28 cellular contexts compared by ENCODE assay signal in genomic region chr7:122605929-122606328, GRCh38.
"Had no signal": no experiment of that assay in that cellular context is flagged by ENCODE, and none has a peak within 500 bp of the region (broad histone marks: within the 10 kb centered on the region; RNA-seq: fewer than 3 reads in every experiment).

No MANE protein-coding gene starts in this region.

- H3K4me1 ChIP-seq: colonic mucosa, esophagus muscularis mucosa, esophagus squamous epithelium, foreskin keratinocyte, gastrocnemius medialis, gastroesophageal sphincter, heart left ventricle had no signal

- H3K27me3 ChIP-seq: colonic mucosa, dorsolateral prefrontal cortex, esophagus muscularis mucosa, esophagus squamous epithelium, foreskin keratinocyte, gastrocnemius medialis, gastroesophageal sphincter, heart left ventricle, heart right ventricle had no signal

- ATAC-seq: effector memory CD8-positive, alpha-beta T cell; esophagus mucosa; foreskin keratinocyte; gastrocnemius medialis; gastroesophageal sphincter; heart left ventricle; heart right ventricle had no signal

- H3K36me3 ChIP-seq: colonic mucosa, esophagus muscularis mucosa, esophagus squamous epithelium, gastrocnemius medialis, gastroesophageal sphincter, heart left ventricle had no signal

- FAIRE-seq: colon, endometrium, endothelial cell of umbilical vein, frontal cortex had no signal

- H3K4me3 ChIP-seq: colonic mucosa, coronary artery, dorsolateral prefrontal cortex, esophagus muscularis mucosa, esophagus squamous epithelium, gastrocnemius medialis, gastroesophageal sphincter, heart left ventricle, heart right ventricle had no signal

- DNase-seq: colonic mucosa; cortex of kidney; dermis blood vessel endothelial cell; dorsolateral prefrontal cortex; effector CD4-positive, alpha-beta T cell; effector CD8-positive, alpha-beta T cell; effector memory CD4-positive, alpha-beta T cell; effector memory CD8-positive, alpha-beta T cell; endodermal cell; erythroblast; esophagus squamous epithelium; foreskin fibroblast; foreskin keratinocyte; foreskin melanocyte; gastrocnemius medialis; glutamatergic neuron; head of caudate nucleus; heart left ventricle; heart right ventricle had no signal

- H3K27ac ChIP-seq: colonic mucosa, coronary artery, dorsolateral prefrontal cortex, epithelial cell of prostate, esophagus muscularis mucosa, esophagus squamous epithelium, foreskin keratinocyte, gastrocnemius medialis, gastroesophageal sphincter, heart left ventricle, heart right ventricle had no signal

- H3K9me3 ChIP-seq: colonic mucosa, esophagus squamous epithelium, gastrocnemius medialis had no signal
